2 cellular contexts compared by ENCODE assay signal in genomic region chr1:184022651-184023050, GRCh38.
TF ChIP-seq lines count a peak whose summit lies in the region.

No MANE protein-coding gene starts in this region.

TF ChIP-seq in HEK293, 187 proteins besides CTCF, POLR2A, EP300 and RAD21 (continued from another document):
- TF ChIP-seq EGR2 (tag by site-specific recombination; IDR thresholded peaks at IDR 0.05; ENCODE audit: low read depth) = no peak
- TF ChIP-seq ZNF433 (tag by site-specific recombination; IDR thresholded peaks at IDR 0.05; ENCODE audit: low read depth) = no peak
- TF ChIP-seq GFI1B (tag by site-specific recombination; IDR thresholded peaks at IDR 0.05) = peak; percentile 77
- TF ChIP-seq PRDM6 (tag by site-specific recombination; IDR thresholded peaks at IDR 0.05) = peak; percentile 65
- no peak for TF ChIP-seq ZNF391 (tag by site-specific recombination; IDR thresholded peaks at IDR 0.05; ENCODE audit: borderline replicate concordance, low read depth)

TF ChIP-seq in K562, 482 proteins besides CTCF, POLR2A, EP300 and RAD21 (continued from another document):
- TF ChIP-seq RNF219 (CRISPR knock-in tag; IDR thresholded peaks at IDR 0.05) (no peak), KDM1A (IDR thresholded peaks at IDR 0.05) (peak; percentile 36 to 62; a peak in 2 of 4 replicates), OTX1 (CRISPR knock-in tag; IDR thresholded peaks at IDR 0.05) (no peak), PBX2 (CRISPR knock-in tag; IDR thresholded peaks at IDR 0.05; ENCODE audit: low read depth) (no peak), PBX2 (tag; conservative IDR thresholded peaks at IDR 0.05; ENCODE audit: low read depth) (0 out of 2 replicates have a peak, but pooled peaks have one; percentile 43), ZNF282 (CRISPR knock-in tag; IDR thresholded peaks at IDR 0.05) (no peak), HOMEZ (CRISPR knock-in tag; IDR thresholded peaks at IDR 0.05) (no peak), ZNF512 (tag; IDR thresholded peaks at IDR 0.05) (no peak), REST (CRISPR knock-in tag; IDR thresholded peaks at IDR 0.05; ENCODE audit: low read depth) (no peak), ZNF274 (IDR thresholded peaks at IDR 0.05; ENCODE audit: borderline replicate concordance, low read depth, low read length) (no peak), ZFP1 (CRISPR knock-in tag; IDR thresholded peaks at IDR 0.05) (no peak), HDAC2 (IDR thresholded peaks at IDR 0.05) (no peak), PHB (CRISPR knock-in tag; IDR thresholded peaks at IDR 0.05) (no peak), BRF1 (IDR thresholded peaks at IDR 0.05; ENCODE audit: borderline replicate concordance, extremely low read depth, insufficient read length) (no peak), MEIS2 (IDR thresholded peaks at IDR 0.05; ENCODE audit: partially characterized antibody) (peak; percentile 61), AFF4 (CRISPR knock-in tag; IDR thresholded peaks at IDR 0.05) (no peak), ZNF77 (CRISPR knock-in tag; IDR thresholded peaks at IDR 0.05) (no peak), SREBF1 (IDR thresholded peaks at IDR 0.05; ENCODE audit: borderline replicate concordance, low read depth, low read length) (no peak)
